10 cellular contexts compared by ENCODE assay signal in genomic region chr18:63159590-63159989, GRCh38.
DNase-seq lines count a peak whose midpoint lies in the region; ATAC-seq and TF ChIP-seq lines count a peak whose summit lies in the region.
"Had no signal": no experiment of that assay in that cellular context is flagged by ENCODE, and none has a peak within 500 bp of the region (broad histone marks: within the 10 kb centered on the region; RNA-seq: fewer than 3 reads in every experiment).

No MANE protein-coding gene starts in this region.

- H3K4me1 Mint-ChIP-seq in CD8-positive, alpha-beta memory T cell, result peaks cover 99 to 100% (median 100%) of the 10 kb centered on the region in 3 donors
- H3K4me1 Mint-ChIP-seq in naive thymus-derived CD8-positive, alpha-beta T cell, result peaks cover 62 to 100% (median 99%) of the 10 kb centered on the region in 4 donors

- no peaks in the 10 kb centered on the region for H3K36me3 ChIP-seq in CD8-positive, alpha-beta memory T cell (ENCODE audit: insufficient read depth, low read length)
- no peaks in the 10 kb centered on the region for H3K36me3 ChIP-seq in BE2C
- H3K36me3 ChIP-seq: adrenal gland had no signal

- no peaks in the 10 kb centered on the region for H3K9me3 ChIP-seq in CD8-positive, alpha-beta memory T cell (ENCODE audit: low read length)
- no peaks in the 10 kb centered on the region for H3K9me3 ChIP-seq in BE2C
- H3K9me3 ChIP-seq: adrenal gland had no signal

- H3K27me3 ChIP-seq in CD8-positive, alpha-beta memory T cell (ENCODE audit: insufficient read depth, low read length, poor library complexity, severe bottlenecking), result no peaks in the 10 kb centered on the region
- no peaks in the 10 kb centered on the region for H3K27me3 ChIP-seq in BE2C
- H3K27me3 ChIP-seq: adrenal gland had no signal

- no peak for TF ChIP-seq CTCF in BE2C (IDR thresholded peaks at IDR 0.05; ENCODE audit: low read depth, low read length)

- POLR2A ChIA-PET in CD8-positive, alpha-beta memory T cell (lab: Charles Lee), result interaction anchor here (3.8 kb wide), 1 partner anchor 159 kb away, joined by 12 read pairs; the partner anchor contains the start of gene BCL2
- POLR2A ChIA-PET in naive thymus-derived CD8-positive, alpha-beta T cell (lab: Charles Lee), result interaction anchor here (1.4 to 7.5 kb wide), 2 partner anchors 155 to 159 kb away, joined by 3 to 58 read pairs; partner anchors contain the start of gene BCL2

- ATAC-seq in GM19455 (IDR thresholded peaks at IDR 0.05; ENCODE audit: unreplicated experiment), result peak; percentile 10
- no peak for ATAC-seq in naive thymus-derived CD8-positive, alpha-beta T cell
- no peak for ATAC-seq in HG03095 (IDR thresholded peaks at IDR 0.05; ENCODE audit: unreplicated experiment)
- no peak for ATAC-seq in HG02884 (IDR thresholded peaks at IDR 0.05; ENCODE audit: unreplicated experiment)
- ATAC-seq: HCT116 had no signal

- CTCF ChIA-PET in CD8-positive, alpha-beta memory T cell (lab: Charles Lee), result interaction anchor here (13.8 kb wide), 1 partner anchor 159 kb away, joined by 144 read pairs; the partner anchor contains the start of gene BCL2

- H3K36me3 Mint-ChIP-seq in CD8-positive, alpha-beta memory T cell, result peaks cover 0 to 4% (median 3%) of the 10 kb centered on the region in 3 donors
- no peaks in the 10 kb centered on the region for H3K36me3 Mint-ChIP-seq in naive thymus-derived CD8-positive, alpha-beta T cell

- DNase-seq in CD8-positive, alpha-beta memory T cell, result no peak
- DNase-seq in activated T-cell treated with anti-CD3 and anti-CD28 coated beads, Interleukin-2, amount 50 U/mL, for 48 hours, result peak; percentile 65 to 72
- no peak for DNase-seq in naive thymus-derived CD8-positive, alpha-beta T cell
- no peak for DNase-seq in NCI-H2107 (lab: John Stamatoyannopoulos, UW)
- DNase-seq in BE2C, result no peak
- DNase-seq: adrenal gland had no signal

- peak overlapping the region; percentile 92 for H3K27ac ChIP-seq in CD8-positive, alpha-beta memory T cell (ENCODE audit: low read depth, low read length)
- H3K27ac ChIP-seq: adrenal gland had no signal

- H3K4me3 Mint-ChIP-seq in CD8-positive, alpha-beta memory T cell, result peak overlapping the region; percentile 72 to 89 (median 85)
- H3K4me3 Mint-ChIP-seq in naive thymus-derived CD8-positive, alpha-beta T cell, result peak overlapping the region in 9 of 10 donors; percentile 53 to 94 (median 83)

- H3K27me3 Mint-ChIP-seq in CD8-positive, alpha-beta memory T cell, result no peaks in the 10 kb centered on the region
- H3K27me3 Mint-ChIP-seq in naive thymus-derived CD8-positive, alpha-beta T cell, result no peaks in the 10 kb centered on the region

- peak overlapping the region; percentile 92 to 99 (median 96) for H3K27ac Mint-ChIP-seq in CD8-positive, alpha-beta memory T cell
- H3K27ac Mint-ChIP-seq in naive thymus-derived CD8-positive, alpha-beta T cell, result peak overlapping the region; percentile 95 to 100 (median 98)

- peak overlapping the region; percentile 28 for H3K4me3 ChIP-seq in CD8-positive, alpha-beta memory T cell (ENCODE audit: low read length)
- H3K4me3 ChIP-seq in BE2C (ENCODE audit: low read depth, low read length), result no peak overlapping the region
- H3K4me3 ChIP-seq: adrenal gland had no signal

- peaks cover 99% of the 10 kb centered on the region for H3K4me1 ChIP-seq in CD8-positive, alpha-beta memory T cell (ENCODE audit: insufficient read depth, low read length)
- H3K4me1 ChIP-seq in BE2C, result peaks cover 14% of the 10 kb centered on the region

- no peaks in the 10 kb centered on the region for H3K9me3 Mint-ChIP-seq in CD8-positive, alpha-beta memory T cell
- H3K9me3 Mint-ChIP-seq in naive thymus-derived CD8-positive, alpha-beta T cell, result peaks cover 0 to 4% (median 0%) of the 10 kb centered on the region in 9 donors

Comparison
In these comparisons a context has a peak if more than half of its experiments do, and no peak if none do; other contexts are left out.
1. DNase-seq: peak in activated T-cell treated with anti-CD3 and anti-CD28 coated beads, Interleukin-2, amount 50 U/mL, for 48 hours (2 of 2); none in CD8-positive, alpha-beta memory T cell (0 of 5), naive thymus-derived CD8-positive, alpha-beta T cell (0 of 10), NCI-H2107 (single experiment) and BE2C (single experiment).